Comparison of ENCODE assay signal across 10 cellular contexts in the genomic region with DNA sequence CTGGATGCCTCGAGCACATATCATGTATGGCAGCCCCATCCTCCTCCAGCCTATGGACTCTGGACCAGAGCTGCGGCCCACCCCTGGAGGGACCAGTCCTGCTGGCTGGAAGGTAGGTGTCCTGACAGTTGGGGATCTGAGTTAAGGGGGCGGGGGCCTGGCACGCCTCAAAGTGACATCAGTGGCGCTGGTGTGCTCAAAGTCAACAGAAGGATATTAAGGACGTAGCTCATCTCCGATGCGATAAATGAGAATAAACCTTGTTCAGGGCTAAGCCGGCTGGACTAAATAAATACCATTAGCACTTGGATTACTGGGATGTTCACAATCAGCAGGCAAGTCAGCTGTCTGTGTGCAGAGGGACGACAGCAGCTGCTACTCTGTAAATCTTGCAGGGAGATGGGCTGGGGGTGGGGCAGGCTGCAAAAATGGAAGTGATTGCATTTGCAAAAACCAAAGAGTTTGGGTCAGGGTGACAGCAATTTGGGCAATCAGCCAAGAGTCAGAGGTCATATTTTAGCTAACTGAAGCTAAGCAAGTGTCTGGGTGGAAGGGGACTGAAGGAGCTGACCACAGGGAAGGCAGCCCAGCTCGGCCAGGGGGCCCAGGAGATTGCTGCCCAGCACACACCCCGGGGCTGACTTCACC.
DNase-seq lines count a peak whose midpoint lies in the region; ATAC-seq lines count a peak whose summit lies in the region.
"Had no signal": no experiment of that assay in that cellular context is flagged by ENCODE, and none has a peak within 500 bp of the region (broad histone marks: within the 10 kb centered on the region; RNA-seq: fewer than 3 reads in every experiment).

No MANE protein-coding gene starts in this region.

- peak; percentile 57 to 88 for DNase-seq in NCI-H2081 (lab: John Stamatoyannopoulos, UW)
- no peak for DNase-seq in T-helper 17 cell
- DNase-seq in left colon = peak in 1 of 2 donors; percentile 47
- no peak for DNase-seq in NCI-H128 (lab: John Stamatoyannopoulos, UW; ENCODE audit: unreplicated experiment)
- DNase-seq in effector memory CD4-positive, alpha-beta T cell = no peak
- no peak for DNase-seq in AG08396 (ENCODE audit: low spot score)
- no peak for DNase-seq in iPS-NIHi11 (ENCODE audit: low spot score)

- intact Hi-C loops in left colon (cut with DNase I, micrococcal nuclease) = no loop called here

- H3K27me3 ChIP-seq in subcutaneous abdominal adipose tissue (ENCODE audit: control insufficient read depth in 5 of 5, insufficient read depth in 4 of 5, low read length in 5 of 5) = no peaks in the 10 kb centered on the region
- H3K27me3 ChIP-seq in effector memory CD4-positive, alpha-beta T cell (replicated peaks; ENCODE audit: control insufficient read depth, insufficient read depth, low read length, poor library complexity, severe bottlenecking) = no peaks in the 10 kb centered on the region

- no peak overlapping the region for H3K4me3 Mint-ChIP-seq in T-helper 17 cell

- peak overlapping the region; percentile 69 for H3K27ac ChIP-seq in subcutaneous abdominal adipose tissue (ENCODE audit: low read depth, low read length)
- no peak overlapping the region for H3K27ac ChIP-seq in effector memory CD4-positive, alpha-beta T cell (ENCODE audit: insufficient read depth, low read length, poor library complexity, severe bottlenecking)
- H3K27ac ChIP-seq: HL-60 had no signal

- H3K4me1 ChIP-seq in subcutaneous abdominal adipose tissue (ENCODE audit: control insufficient read depth in 5 of 5, insufficient read depth in 5 of 5, low read length in 5 of 5) = peaks cover 24 to 57% (median 52%) of the 10 kb centered on the region in 5 donors
- peaks cover 5% of the 10 kb centered on the region for H3K4me1 ChIP-seq in effector memory CD4-positive, alpha-beta T cell (ENCODE audit: control insufficient read depth, insufficient read depth, low read length, poor library complexity, severe bottlenecking)

- H3K9me3 ChIP-seq in T-helper 17 cell (ENCODE audit: control insufficient read depth, low read length, poor library complexity, severe bottlenecking) = no peaks in the 10 kb centered on the region
- no peaks in the 10 kb centered on the region for H3K9me3 ChIP-seq in subcutaneous abdominal adipose tissue (ENCODE audit: control insufficient read depth in 5 of 5, low read length in 5 of 5)
- H3K9me3 ChIP-seq in effector memory CD4-positive, alpha-beta T cell (ENCODE audit: control insufficient read depth, low read length) = no peaks in the 10 kb centered on the region

- no peaks in the 10 kb centered on the region for H3K27me3 Mint-ChIP-seq in T-helper 17 cell

- H3K4me3 ChIP-seq in subcutaneous abdominal adipose tissue (ENCODE audit: low read depth in 1 of 5, low read length in 5 of 5) = no peak overlapping the region
- H3K4me3 ChIP-seq in effector memory CD4-positive, alpha-beta T cell (ENCODE audit: insufficient read depth, low read depth, low read length, poor library complexity, severe bottlenecking) = no peak overlapping the region

- peaks cover 2% of the 10 kb centered on the region for H3K36me3 Mint-ChIP-seq in T-helper 17 cell (ENCODE audit: low read depth)

- H3K27ac Mint-ChIP-seq in T-helper 17 cell = peak overlapping the region; percentile 41

- H3K9ac ChIP-seq in subcutaneous abdominal adipose tissue (ENCODE audit: low read length in 5 of 5) = no peak overlapping the region

- peaks cover 18% of the 10 kb centered on the region for H3K4me1 Mint-ChIP-seq in T-helper 17 cell

- H3K36me3 ChIP-seq in subcutaneous abdominal adipose tissue (ENCODE audit: control insufficient read depth in 5 of 5, insufficient read depth in 5 of 5, low read length in 5 of 5) = no peaks in the 10 kb centered on the region
- no peaks in the 10 kb centered on the region for H3K36me3 ChIP-seq in effector memory CD4-positive, alpha-beta T cell (ENCODE audit: control insufficient read depth, insufficient read depth, low read length)

- no peak for ATAC-seq in T-helper 17 cell
- ATAC-seq in left colon = peak; percentile 20
- ATAC-seq: Panc1 had no signal

Comparison
In these comparisons a context has a peak if more than half of its experiments do, and no peak if none do; other contexts are left out.
1. DNase-seq: peak in NCI-H2081 (2 of 2); none in T-helper 17 cell (0 of 3), NCI-H128 (single experiment), effector memory CD4-positive, alpha-beta T cell (0 of 3), AG08396 (single experiment) and iPS-NIHi11 (single experiment).